ENCODE assay signal across 10 cellular contexts in the genomic region with DNA sequence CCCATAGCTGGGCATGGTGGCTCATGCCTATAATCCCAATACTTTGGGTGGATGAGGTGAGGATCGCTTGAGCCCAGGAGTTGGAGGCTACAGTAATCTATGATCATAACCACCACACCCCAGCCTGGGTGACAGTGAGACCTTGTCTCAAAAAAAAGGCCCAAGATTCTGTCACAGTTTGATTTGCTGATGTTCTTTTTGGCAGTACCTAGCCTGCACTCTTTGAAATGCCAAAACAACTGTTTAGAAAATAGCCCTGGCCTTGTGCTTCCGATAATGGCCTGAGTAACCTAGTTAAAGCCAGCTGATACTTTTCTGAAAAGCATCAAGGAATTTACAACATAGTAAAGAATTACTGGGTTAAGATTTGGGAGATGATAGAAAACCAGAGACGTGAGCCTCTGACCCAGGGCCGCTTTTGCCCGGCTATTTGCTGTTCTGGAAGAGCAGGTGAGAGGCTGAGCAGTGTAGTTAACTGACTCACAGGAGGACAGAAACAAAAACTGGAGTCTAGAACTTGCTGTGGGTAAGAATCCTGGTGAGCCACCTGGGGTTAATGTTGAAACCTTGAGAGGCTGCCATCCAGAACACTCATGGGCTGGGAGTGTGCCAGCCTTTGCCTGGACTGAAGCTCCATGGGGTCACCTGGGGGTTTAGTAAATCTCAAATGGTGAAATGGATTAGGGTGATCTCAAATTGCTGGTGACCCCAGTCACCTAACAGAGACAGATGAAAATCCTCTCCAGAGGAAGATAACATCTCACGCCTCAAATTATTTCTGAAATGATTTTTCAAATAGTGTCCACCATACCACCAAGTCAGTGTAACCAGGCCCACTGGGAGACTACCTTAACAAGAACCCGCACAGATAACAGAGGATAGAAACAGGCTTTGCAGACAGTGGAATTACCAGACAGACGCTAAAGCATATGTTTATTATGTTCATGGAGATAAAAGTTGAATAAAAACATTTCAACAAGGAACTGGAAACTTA. TPM values are rescaled to one million over a fixed set of nuclear protein-coding genes. Genes with fewer than 3 reads are reported as not detected.
DNase-seq lines count a peak whose midpoint lies in the region; ATAC-seq and TF ChIP-seq lines count a peak whose summit lies in the region.
"Had no signal": no experiment of that assay in that cellular context is flagged by ENCODE, and none has a peak within 500 bp of the region (broad histone marks: within the 10 kb centered on the region; RNA-seq: fewer than 3 reads in every experiment).

No MANE protein-coding gene starts in this region.

- H3K27me3 ChIP-seq in GM23338 (ENCODE audit: insufficient read depth): no peaks in the 10 kb centered on the region
- H3K27me3 ChIP-seq in RWPE2 (ENCODE audit: insufficient read depth, poor library complexity, severe bottlenecking): no peaks in the 10 kb centered on the region
- no peaks in the 10 kb centered on the region for H3K27me3 ChIP-seq in parathyroid adenoma (ENCODE audit: control insufficient read depth, insufficient read depth, low read length)

- H3K9me2 ChIP-seq in GM23338 (ENCODE audit: insufficient read depth): no peaks in the 10 kb centered on the region

- H3K9me3 ChIP-seq in RWPE2 (ENCODE audit: severe bottlenecking): peaks cover 5% of the 10 kb centered on the region
- no peaks in the 10 kb centered on the region for H3K9me3 ChIP-seq in parathyroid adenoma (ENCODE audit: control insufficient read depth, low read length)

- H3K36me3 Mint-ChIP-seq in GM23338 (ENCODE audit: low read depth): peaks cover 3% of the 10 kb centered on the region; the same call in 1 of the 3 replicates
- no peaks in the 10 kb centered on the region for H3K36me3 Mint-ChIP-seq in glutamatergic neuron (ENCODE audit: unreplicated experiment)
- H3K36me3 Mint-ChIP-seq in type B pancreatic cell: peaks cover 9% of the 10 kb centered on the region

- H3K4me1 Mint-ChIP-seq in GM23338 (peaks cover 59% of the 10 kb centered on the region), glutamatergic neuron (ENCODE audit: low read depth, unreplicated experiment) (no peaks in the 10 kb centered on the region), type B pancreatic cell (ENCODE audit: unreplicated experiment) (peaks cover 42% of the 10 kb centered on the region)

- H3K79me2 ChIP-seq in GM23338 (replicated peaks; ENCODE audit: insufficient read depth): no peaks in the 10 kb centered on the region; the same call in 1 of the 2 replicates
- no peaks in the 10 kb centered on the region for H3K79me2 ChIP-seq in parathyroid adenoma

- H3K27me3 Mint-ChIP-seq in GM23338 (ENCODE audit: insufficient read depth, low read depth, poor library complexity) (no peaks in the 10 kb centered on the region), glutamatergic neuron (ENCODE audit: unreplicated experiment) (no peaks in the 10 kb centered on the region), type B pancreatic cell (no peaks in the 10 kb centered on the region)
- H3K27me3 Mint-ChIP-seq: CD4-positive, CD25-positive, alpha-beta regulatory T cell; dendritic cell treated with granulocyte-macrophage colony-stimulating factor and Interleukin-4, amounts not matched to agents 40 ng/mL and 50 ng/mL, for 4 days had no signal

- H3K9me3 Mint-ChIP-seq in GM23338 (peaks cover 1% of the 10 kb centered on the region; the same call in 1 of the 3 replicates), glutamatergic neuron (ENCODE audit: unreplicated experiment) (no peaks in the 10 kb centered on the region), type B pancreatic cell (no peaks in the 10 kb centered on the region)
- H3K9me3 Mint-ChIP-seq: dendritic cell treated with granulocyte-macrophage colony-stimulating factor and Interleukin-4, amounts not matched to agents 40 ng/mL and 50 ng/mL, for 4 days had no signal

- H3K4me2 ChIP-seq in GM23338 (no peak overlapping the region), parathyroid adenoma (ENCODE audit: low read length) (peak overlapping the region; percentile 10)

- H3K27ac Mint-ChIP-seq in GM23338: peak overlapping the region; percentile 87
- H3K27ac Mint-ChIP-seq in glutamatergic neuron (ENCODE audit: unreplicated experiment): no peak overlapping the region
- H3K27ac Mint-ChIP-seq in type B pancreatic cell: no peak overlapping the region
- H3K27ac Mint-ChIP-seq: dendritic cell treated with granulocyte-macrophage colony-stimulating factor and Interleukin-4, amounts not matched to agents 40 ng/mL and 50 ng/mL, for 4 days had no signal

- H3K4me3 Mint-ChIP-seq in GM23338 (no peak overlapping the region), glutamatergic neuron (ENCODE audit: unreplicated experiment) (no peak overlapping the region), type B pancreatic cell (no peak overlapping the region)
- H3K4me3 Mint-ChIP-seq: CD4-positive, CD25-positive, alpha-beta regulatory T cell; dendritic cell treated with granulocyte-macrophage colony-stimulating factor and Interleukin-4, amounts not matched to agents 40 ng/mL and 50 ng/mL, for 4 days had no signal

- peaks cover 33% of the 10 kb centered on the region for H3K4me1 ChIP-seq in GM23338 (ENCODE audit: insufficient read depth)
- peaks cover 17% of the 10 kb centered on the region for H3K4me1 ChIP-seq in RWPE2 (ENCODE audit: insufficient read depth, poor library complexity, severe bottlenecking)
- peaks cover 31% of the 10 kb centered on the region for H3K4me1 ChIP-seq in parathyroid adenoma

- H3K4me3 ChIP-seq in GM23338 (no peak overlapping the region), RWPE2 (ENCODE audit: severe bottlenecking) (no peak overlapping the region), fibroblast of mammary gland (ENCODE audit: control insufficient read depth, low read depth, low read length) (no peak overlapping the region), parathyroid adenoma (ENCODE audit: low read depth, low read length) (no peak overlapping the region)

- TF ChIP-seq CTCF in GM23338 (conservative IDR thresholded peaks at IDR 0.05; ENCODE audit: low read depth in 2 of 2) (no peak), RWPE2 (IDR thresholded peaks at IDR 0.05; ENCODE audit: poor library complexity, severe bottlenecking) (no peak), fibroblast of mammary gland (conservative IDR thresholded peaks at IDR 0.05; ENCODE audit: control insufficient read depth, insufficient read depth, low read depth, low read length) (no peak), parathyroid adenoma (IDR thresholded peaks at IDR 0.05) (no peak), glutamatergic neuron (IDR thresholded peaks at IDR 0.05; ENCODE audit: partially characterized antibody, unreplicated experiment) (no peak), type B pancreatic cell (conservative IDR thresholded peaks at IDR 0.05) (no peak)

- no peak overlapping the region for H3K9ac ChIP-seq in parathyroid adenoma

- H2AFZ ChIP-seq in GM23338 (no peak overlapping the region), parathyroid adenoma (no peak overlapping the region)

- H3F3A ChIP-seq in GM23338 (replicated peaks; ENCODE audit: low read depth): no peaks in the 10 kb centered on the region

- H3K27ac ChIP-seq in GM23338 (ENCODE audit: low read depth) (no peak overlapping the region), RWPE2 (ENCODE audit: poor library complexity, severe bottlenecking) (no peak overlapping the region), parathyroid adenoma (peak overlapping the region; percentile 1)

- DNase-seq in GM23338 (ENCODE audit: low spot score): no peak
- DNase-seq in RWPE2 (ENCODE audit: low spot score): no peak
- peak; percentile 35 for DNase-seq in fibroblast of mammary gland (ENCODE audit: low read depth)
- no peak for DNase-seq in amygdala (lab: John Stamatoyannopoulos, UW)
- no peak for DNase-seq in glutamatergic neuron
- DNase-seq in type B pancreatic cell (ENCODE audit: extremely low spot score, unreplicated experiment): no peak
- DNase-seq: NCI-H2107 had no signal

- no peaks in the 10 kb centered on the region for H3K36me3 ChIP-seq in GM23338 (ENCODE audit: insufficient read depth)
- no peaks in the 10 kb centered on the region; the same call in 1 of the 2 replicates for H3K36me3 ChIP-seq in RWPE2 (ENCODE audit: low read depth)
- no peaks in the 10 kb centered on the region for H3K36me3 ChIP-seq in parathyroid adenoma (ENCODE audit: control insufficient read depth, insufficient read depth, low read length)

- H4K20me1 ChIP-seq in GM23338 (replicated peaks; ENCODE audit: insufficient read depth): no peaks in the 10 kb centered on the region

- no peak for ATAC-seq in GM23338
- ATAC-seq in RWPE2 (ENCODE audit: low read depth): peak; percentile 53; the same call in 1 of the 3 replicates

TF ChIP-seq in GM23338, 12 proteins besides CTCF, POLR2A, EP300 and RAD21 (continues in another document):
- TF ChIP-seq EZH2 (IDR thresholded peaks at IDR 0.05; ENCODE audit: low read depth, unreplicated experiment) (no peak), JUNB (IDR thresholded peaks at IDR 0.05; ENCODE audit: unreplicated experiment) (no peak), NANOG (IDR thresholded peaks at IDR 0.05; ENCODE audit: borderline replicate concordance) (no peak), ZNF114 (CRISPR knock-in tag; IDR thresholded peaks at IDR 0.05) (no peak), CREB1 (CRISPR knock-in tag; IDR thresholded peaks at IDR 0.05; ENCODE audit: low read depth) (no peak)

RNA-seq across cellular contexts. Expression of a gene that starts 51.8 kb away (rescaled TPM):
- 23.0 and 33.6 TPM in 2 replicates for total RNA-seq in GM23338 (2014; rRNA removed; shearing (Covaris generic))
- polyA plus RNA-seq in GM23338 (2016; fragmentation: Nextera tagmentation; extraction: Ambion mirVana): 14.5 and 16.1 TPM in 2 replicates
- total RNA-seq in glutamatergic neuron (ENCODE audit: unreplicated experiment) (32.7 TPM), type B pancreatic cell (ENCODE audit: low replicate concordance) (26.6 and 28.8 TPM in 2 replicates)
